Comparison of ENCODE assay signal across 31 cellular contexts in genomic region chr15:91414124-91414523, GRCh38.
"Had no signal": no experiment of that assay in that cellular context is flagged by ENCODE, and none has a peak within 500 bp of the region (broad histone marks: within the 10 kb centered on the region; RNA-seq: fewer than 3 reads in every experiment).

No MANE protein-coding gene starts in this region.

- H3K27ac ChIP-seq: KMS-11 had no signal

- H3K4me2 ChIP-seq: KMS-11 had no signal

- DNase-seq: Karpas-422, Kasumi-1, MG63, MM.1S, MV-4-11, NCI-H1048, NCI-H1092, NCI-H1092 treated with DMSO at 0.1 percent for 48 hours, NCI-H1105, NCI-H1105 treated with DMSO at 0.1 percent for 48 hours, NCI-H1417, NCI-H1417 treated with DMSO at 0.1 percent for 48 hours, NCI-H1436, NCI-H1436 treated with DMSO at 0.1 percent for 48 hours, NCI-H146, NCI-H1694, NCI-H187, NCI-H187 treated with DMSO at 0.1 percent for 48 hours, NCI-H1930, NCI-H2029, NCI-H2029 treated with DMSO at 0.1 percent for 48 hours, NCI-H2081, NCI-H2081 treated with DMSO at 0.1 percent for 48 hours, NCI-H2107, NCI-H2227 treated with DMSO at 0.1 percent for 48 hours, NCI-H226, NCI-H345, NCI-H446, NCI-H446 treated with DMSO at 0.1 percent for 48 hours, NCI-H510A had no signal

- H3K4me3 ChIP-seq: MG63 had no signal

- H3K27me3 ChIP-seq: MG63 had no signal

- H3K36me3 ChIP-seq: MG63 had no signal

- H3K9ac ChIP-seq: KMS-11 had no signal

- H3K9me3 ChIP-seq: MG63 had no signal
